9 cellular contexts compared by ENCODE assay signal in the genomic region with DNA sequence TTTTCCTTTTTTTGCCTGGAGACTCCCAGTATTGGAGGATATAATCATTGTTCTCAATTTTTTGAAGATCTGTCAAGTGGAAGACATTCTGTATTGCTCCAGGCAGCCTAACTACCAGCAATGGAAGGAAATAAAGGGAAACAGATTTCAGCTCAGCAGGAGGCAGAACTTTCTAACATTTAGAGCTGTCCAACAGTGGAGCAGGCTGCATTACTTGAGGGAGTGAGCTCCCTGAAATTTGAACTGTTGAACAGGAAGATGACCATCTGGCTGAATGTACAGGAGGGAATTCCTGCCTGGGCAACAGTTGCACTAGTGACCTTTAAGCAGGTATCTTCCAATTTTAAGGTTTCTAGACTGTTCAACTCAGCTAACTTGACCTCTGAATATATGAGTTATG. TPM values are rescaled to one million over a fixed set of nuclear protein-coding genes. Genes with fewer than 3 reads are reported as not detected.
DNase-seq lines count a peak whose midpoint lies in the region; ATAC-seq, FAIRE-seq and TF ChIP-seq lines count a peak whose summit lies in the region.
"Had no signal": no experiment of that assay in that cellular context is flagged by ENCODE, and none has a peak within 500 bp of the region (broad histone marks: within the 10 kb centered on the region; RNA-seq: fewer than 3 reads in every experiment).

No MANE protein-coding gene starts in this region.

- no peaks in the 10 kb centered on the region for H3K9me3 ChIP-seq in DND-41 (ENCODE audit: insufficient read depth, low read length, severe bottlenecking)
- no peaks in the 10 kb centered on the region for H3K9me3 ChIP-seq in astrocyte (ENCODE audit: insufficient read depth, low read depth, low read length)
- H3K9me3 ChIP-seq in right cardiac atrium (ENCODE audit: control insufficient read depth, low read length) = no peaks in the 10 kb centered on the region

- H4K20me1 ChIP-seq in DND-41 (ENCODE audit: insufficient read depth, low read length) (peaks cover 11% of the 10 kb centered on the region), astrocyte (ENCODE audit: insufficient read depth, low read length) (peaks cover 35% of the 10 kb centered on the region)

- H3K27me3 Mint-ChIP-seq in astrocyte (ENCODE audit: low read depth, unreplicated experiment) (no peaks in the 10 kb centered on the region), nephron (ENCODE audit: low read depth) (no peaks in the 10 kb centered on the region)

- ATAC-seq in DND-41 (ENCODE audit: insufficient read depth, low read depth) = no peak
- no peak for ATAC-seq in right cardiac atrium

- no peak for TF ChIP-seq POLR2A in NB4 (IDR thresholded peaks at IDR 0.05; ENCODE audit: extremely low read depth, insufficient read length)

- peaks cover 11% of the 10 kb centered on the region for H3K4me1 Mint-ChIP-seq in astrocyte (ENCODE audit: low read depth, unreplicated experiment)
- peaks cover 40% of the 10 kb centered on the region for H3K4me1 Mint-ChIP-seq in nephron

- H3K36me3 ChIP-seq in DND-41 (ENCODE audit: insufficient read depth, low read length) = peaks cover 9% of the 10 kb centered on the region; the same call in 1 of the 2 replicates
- no peaks in the 10 kb centered on the region for H3K36me3 ChIP-seq in astrocyte (ENCODE audit: insufficient read depth, low read length)

- intact Hi-C loops in right cardiac atrium (cut with DNase I) = no loop called here

- no peak overlapping the region for H3K27ac ChIP-seq in DND-41 (ENCODE audit: low read length)
- no peak overlapping the region for H3K27ac ChIP-seq in astrocyte (ENCODE audit: low read depth, low read length)
- no peak overlapping the region for H3K27ac ChIP-seq in right cardiac atrium (ENCODE audit: low read length)

- TF ChIP-seq CTCF in DND-41 (IDR thresholded peaks at IDR 0.05; ENCODE audit: borderline replicate concordance, extremely low read depth, low read length, poor library complexity, severe bottlenecking) (no peak), NB4 (IDR thresholded peaks at IDR 0.05; ENCODE audit: low read depth, low read length) (no peak), astrocyte (IDR thresholded peaks at IDR 0.05; ENCODE audit: insufficient read depth, low read depth, low read length) (no peak), nephron (IDR thresholded peaks at IDR 0.05; ENCODE audit: unreplicated experiment in 3 of 3) (no peak)

- H3K9me3 Mint-ChIP-seq in astrocyte (ENCODE audit: unreplicated experiment) (no peaks in the 10 kb centered on the region), nephron (no peaks in the 10 kb centered on the region)

- H3K4me1 ChIP-seq in DND-41 (ENCODE audit: insufficient read depth, low read length) = peaks cover 34% of the 10 kb centered on the region
- H3K4me1 ChIP-seq in astrocyte (ENCODE audit: insufficient read depth, low read length) = peaks cover 7% of the 10 kb centered on the region
- peaks cover 3% of the 10 kb centered on the region for H3K4me1 ChIP-seq in right cardiac atrium (ENCODE audit: control insufficient read depth, insufficient read depth, low read length)

- H3K4me3 ChIP-seq in DND-41 (ENCODE audit: low read depth in 1 of 2, low read length in 2 of 2) (no peak overlapping the region), NB4 (ENCODE audit: low read depth, low read length) (no peak overlapping the region), astrocyte (ENCODE audit: insufficient read depth, low read depth, low read length) (no peak overlapping the region), right cardiac atrium (ENCODE audit: low read length) (no peak overlapping the region)

- H3K27me3 ChIP-seq in DND-41 (ENCODE audit: insufficient read depth, low read length, poor library complexity) (no peaks in the 10 kb centered on the region), astrocyte (ENCODE audit: insufficient read depth, low read length) (no peaks in the 10 kb centered on the region), right cardiac atrium (ENCODE audit: control insufficient read depth, insufficient read depth) (no peaks in the 10 kb centered on the region)

- FAIRE-seq in astrocyte (lab: Jason Lieb, UNC) = no peak

- no peak overlapping the region for H3K9ac ChIP-seq in DND-41 (ENCODE audit: low read depth, low read length)
- H3K9ac ChIP-seq in astrocyte (ENCODE audit: low read length) = no peak overlapping the region

- no peak overlapping the region for H3K27ac Mint-ChIP-seq in astrocyte (ENCODE audit: unreplicated experiment)
- H3K27ac Mint-ChIP-seq in nephron = peak overlapping the region; percentile 90 to 97 (median 96)

- peak overlapping the region; percentile 77 for H3K4me2 ChIP-seq in DND-41 (ENCODE audit: insufficient read depth, low read length)
- H3K4me2 ChIP-seq in astrocyte (ENCODE audit: low read length) = no peak overlapping the region

- DNase-seq in DND-41 (no peak), NB4 (ENCODE audit: low read depth) (peak; percentile 39), astrocyte (ENCODE audit: low read depth) (no peak), HK-2 (ENCODE audit: unreplicated experiment) (no peak), right cardiac atrium (no peak), NCI-H146 (lab: John Stamatoyannopoulos, UW) (no peak)
- DNase-seq in stimulated activated CD4-positive, alpha-beta T cell treated with anti-CD3 and anti-CD28 coated beads, Interleukin-4, amount 100 ng/mL, for 4 hours = no peak
- DNase-seq: stimulated activated CD4-positive, alpha-beta T cell treated with anti-CD3 and anti-CD28 coated beads, Interleukin-12 subunit alpha, Interleukin-12 subunit beta, amount 100 ng/mL, for 4 hours had no signal

- peak overlapping the region; percentile 98 for H3K4me3 Mint-ChIP-seq in astrocyte (ENCODE audit: unreplicated experiment)
- H3K4me3 Mint-ChIP-seq in nephron = peak overlapping the region; percentile 100

- H2AFZ ChIP-seq in DND-41 (ENCODE audit: low read depth, low read length) = peak overlapping the region; percentile 98; the same call in 1 of the 2 replicates
- no peak overlapping the region for H2AFZ ChIP-seq in astrocyte (ENCODE audit: low read depth, low read length)

- peaks cover 2% of the 10 kb centered on the region for H3K36me3 Mint-ChIP-seq in astrocyte (ENCODE audit: low read depth, unreplicated experiment)
- H3K36me3 Mint-ChIP-seq in nephron (ENCODE audit: low read depth) = peaks cover 6% of the 10 kb centered on the region

- H3K79me2 ChIP-seq in DND-41 (ENCODE audit: insufficient read depth, low read length) = peaks cover 39% of the 10 kb centered on the region
- H3K79me2 ChIP-seq in astrocyte (ENCODE audit: insufficient read depth, low read length) = peaks cover 39% of the 10 kb centered on the region

RNA-seq across cellular contexts. Expression of a gene that starts 1.1 kb away (rescaled TPM):
- total RNA-seq in astrocyte (51.2 and 54.4 TPM in 2 replicates), right cardiac atrium (10 to 100 TPM; 33.0 to 45.7 (median 33.2) TPM)
- 8.1 TPM for polyA plus RNA-seq in right cardiac atrium

RNA-seq across cellular contexts. Expression of a gene that starts 19.4 kb away (rescaled TPM):
- 620 and 650 TPM in 2 replicates for total RNA-seq in astrocyte
- 100 to 1,000 TPM; 176 to 384 (median 284) TPM for total RNA-seq in right cardiac atrium
- polyA plus RNA-seq in right cardiac atrium = 263 TPM
